In the genomic region with DNA sequence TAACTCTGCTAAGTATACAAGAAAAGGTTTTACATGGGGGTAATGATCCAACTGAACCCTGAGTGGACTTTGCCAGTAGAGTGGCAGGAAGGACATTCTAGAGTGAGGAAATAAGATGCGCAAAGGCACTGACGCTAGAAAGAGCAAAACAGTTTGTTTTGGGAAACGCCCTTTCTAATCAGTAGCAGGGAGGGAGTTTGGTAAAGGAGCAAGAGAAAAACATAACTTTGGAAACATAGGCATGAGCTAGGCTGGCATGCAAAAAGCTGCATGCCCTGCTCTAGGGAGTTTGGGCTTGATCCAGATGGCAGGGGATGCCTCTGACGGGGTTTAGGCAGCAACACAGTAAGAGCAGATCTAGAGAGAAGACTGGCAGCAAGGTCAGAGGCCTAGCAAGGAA, we compare ENCODE assay signal across 1 cellular context.
TF ChIP-seq lines count a peak whose summit lies in the region.

No MANE protein-coding gene starts in this region.

TF ChIP-seq in WTC11, 78 proteins besides CTCF, POLR2A, EP300 and RAD21 (continued from another document):
- TF ChIP-seq, protein P1, sequence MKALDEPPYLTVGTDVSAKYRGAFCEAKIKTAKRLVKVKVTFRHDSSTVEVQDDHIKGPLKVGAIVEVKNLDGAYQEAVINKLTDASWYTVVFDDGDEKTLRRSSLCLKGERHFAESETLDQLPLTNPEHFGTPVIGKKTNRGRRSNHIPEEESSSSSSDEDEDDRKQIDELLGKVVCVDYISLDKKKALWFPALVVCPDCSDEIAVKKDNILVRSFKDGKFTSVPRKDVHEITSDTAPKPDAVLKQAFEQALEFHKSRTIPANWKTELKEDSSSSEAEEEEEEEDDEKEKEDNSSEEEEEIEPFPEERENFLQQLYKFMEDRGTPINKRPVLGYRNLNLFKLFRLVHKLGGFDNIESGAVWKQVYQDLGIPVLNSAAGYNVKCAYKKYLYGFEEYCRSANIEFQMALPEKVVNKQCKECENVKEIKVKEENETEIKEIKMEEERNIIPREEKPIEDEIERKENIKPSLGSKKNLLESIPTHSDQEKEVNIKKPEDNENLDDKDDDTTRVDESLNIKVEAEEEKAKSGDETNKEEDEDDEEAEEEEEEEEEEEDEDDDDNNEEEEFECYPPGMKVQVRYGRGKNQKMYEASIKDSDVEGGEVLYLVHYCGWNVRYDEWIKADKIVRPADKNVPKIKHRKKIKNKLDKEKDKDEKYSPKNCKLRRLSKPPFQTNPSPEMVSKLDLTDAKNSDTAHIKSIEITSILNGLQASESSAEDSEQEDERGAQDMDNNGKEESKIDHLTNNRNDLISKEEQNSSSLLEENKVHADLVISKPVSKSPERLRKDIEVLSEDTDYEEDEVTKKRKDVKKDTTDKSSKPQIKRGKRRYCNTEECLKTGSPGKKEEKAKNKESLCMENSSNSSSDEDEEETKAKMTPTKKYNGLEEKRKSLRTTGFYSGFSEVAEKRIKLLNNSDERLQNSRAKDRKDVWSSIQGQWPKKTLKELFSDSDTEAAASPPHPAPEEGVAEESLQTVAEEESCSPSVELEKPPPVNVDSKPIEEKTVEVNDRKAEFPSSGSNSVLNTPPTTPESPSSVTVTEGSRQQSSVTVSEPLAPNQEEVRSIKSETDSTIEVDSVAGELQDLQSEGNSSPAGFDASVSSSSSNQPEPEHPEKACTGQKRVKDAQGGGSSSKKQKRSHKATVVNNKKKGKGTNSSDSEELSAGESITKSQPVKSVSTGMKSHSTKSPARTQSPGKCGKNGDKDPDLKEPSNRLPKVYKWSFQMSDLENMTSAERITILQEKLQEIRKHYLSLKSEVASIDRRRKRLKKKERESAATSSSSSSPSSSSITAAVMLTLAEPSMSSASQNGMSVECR (CRISPR knock-in tag; IDR thresholded peaks at IDR 0.05; ENCODE audit: borderline replicate concordance) = no peak
- TF ChIP-seq SMAD3 (CRISPR knock-in tag; IDR thresholded peaks at IDR 0.05; ENCODE audit: borderline replicate concordance) (no peak), PRRX2 (CRISPR knock-in tag; IDR thresholded peaks at IDR 0.05) (no peak), EMX1 (CRISPR knock-in tag; IDR thresholded peaks at IDR 0.05) (no peak), RORB (CRISPR knock-in tag; IDR thresholded peaks at IDR 0.05) (no peak), GTF2I (CRISPR knock-in tag; conservative IDR thresholded peaks at IDR 0.05) (no peak), MYBL2 (CRISPR knock-in tag; IDR thresholded peaks at IDR 0.05) (no peak), ELF4 (CRISPR knock-in tag; IDR thresholded peaks at IDR 0.05; ENCODE audit: low read depth) (no peak)
- TF ChIP-seq, protein P2, sequence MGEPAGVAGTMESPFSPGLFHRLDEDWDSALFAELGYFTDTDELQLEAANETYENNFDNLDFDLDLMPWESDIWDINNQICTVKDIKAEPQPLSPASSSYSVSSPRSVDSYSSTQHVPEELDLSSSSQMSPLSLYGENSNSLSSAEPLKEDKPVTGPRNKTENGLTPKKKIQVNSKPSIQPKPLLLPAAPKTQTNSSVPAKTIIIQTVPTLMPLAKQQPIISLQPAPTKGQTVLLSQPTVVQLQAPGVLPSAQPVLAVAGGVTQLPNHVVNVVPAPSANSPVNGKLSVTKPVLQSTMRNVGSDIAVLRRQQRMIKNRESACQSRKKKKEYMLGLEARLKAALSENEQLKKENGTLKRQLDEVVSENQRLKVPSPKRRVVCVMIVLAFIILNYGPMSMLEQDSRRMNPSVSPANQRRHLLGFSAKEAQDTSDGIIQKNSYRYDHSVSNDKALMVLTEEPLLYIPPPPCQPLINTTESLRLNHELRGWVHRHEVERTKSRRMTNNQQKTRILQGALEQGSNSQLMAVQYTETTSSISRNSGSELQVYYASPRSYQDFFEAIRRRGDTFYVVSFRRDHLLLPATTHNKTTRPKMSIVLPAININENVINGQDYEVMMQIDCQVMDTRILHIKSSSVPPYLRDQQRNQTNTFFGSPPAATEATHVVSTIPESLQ (CRISPR knock-in tag; IDR thresholded peaks at IDR 0.05) = no peak
- TF ChIP-seq, protein P3, sequence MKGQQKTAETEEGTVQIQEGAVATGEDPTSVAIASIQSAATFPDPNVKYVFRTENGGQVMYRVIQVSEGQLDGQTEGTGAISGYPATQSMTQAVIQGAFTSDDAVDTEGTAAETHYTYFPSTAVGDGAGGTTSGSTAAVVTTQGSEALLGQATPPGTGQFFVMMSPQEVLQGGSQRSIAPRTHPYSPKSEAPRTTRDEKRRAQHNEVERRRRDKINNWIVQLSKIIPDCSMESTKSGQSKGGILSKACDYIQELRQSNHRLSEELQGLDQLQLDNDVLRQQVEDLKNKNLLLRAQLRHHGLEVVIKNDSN (CRISPR knock-in tag; IDR thresholded peaks at IDR 0.05) = no peak
